In the genomic region with DNA sequence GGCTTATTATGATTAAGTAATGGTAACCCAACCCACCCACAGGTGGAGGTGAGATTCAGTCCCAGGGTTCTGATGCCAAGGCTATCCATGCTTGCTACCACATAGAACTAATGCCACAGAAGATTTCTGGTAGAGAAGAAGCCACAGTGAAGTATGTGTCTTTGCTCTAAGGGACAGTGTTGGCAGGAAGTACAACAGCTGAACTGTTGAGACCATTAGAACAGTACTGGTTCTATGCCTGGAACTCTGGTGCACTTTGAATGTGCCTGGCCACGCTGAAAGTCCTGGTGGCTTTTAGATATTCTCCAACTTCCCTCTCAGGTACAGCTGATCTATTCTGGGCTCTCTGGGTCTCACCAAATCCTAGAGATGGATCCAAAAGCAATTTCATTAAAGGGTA, we compare ENCODE assay signal across 28 cellular contexts. TPM values are rescaled to one million over a fixed set of nuclear protein-coding genes. Genes with fewer than 3 reads are reported as not detected.
DNase-seq lines count a peak whose midpoint lies in the region; ATAC-seq and TF ChIP-seq lines count a peak whose summit lies in the region.
"Had no signal": no experiment of that assay in that cellular context is flagged by ENCODE, and none has a peak within 500 bp of the region (broad histone marks: within the 10 kb centered on the region; RNA-seq: fewer than 3 reads in every experiment).

No MANE protein-coding gene starts in this region.

- WGBS in SK-N-SH (ENCODE audit: low lambda C conversion rate), result 86% methylated on average over 1 of the region's 1 CpG

- H3K36me3 ChIP-seq in SK-N-SH (replicated peaks in 1 of 2; ENCODE audit: control insufficient read depth in 1 of 2, insufficient read depth in 2 of 2, low read length in 1 of 2), result peaks cover 3 to 7% of the 10 kb centered on the region in 2 experiments

- no peak overlapping the region for H3K9ac ChIP-seq in SK-N-SH

- TF ChIP-seq RAD21 in SK-N-SH (IDR thresholded peaks at IDR 0.05; ENCODE audit: low read length), result no peak

- H3K9me3 ChIP-seq in SK-N-SH, result no peaks in the 10 kb centered on the region
- H3K9me3 ChIP-seq: Caco-2, heart right ventricle, left lung, tibial artery had no signal

- H3K9me2 ChIP-seq in SK-N-SH, result no peaks in the 10 kb centered on the region

- peaks cover 3% of the 10 kb centered on the region for H3F3A ChIP-seq in SK-N-SH (replicated peaks; ENCODE audit: insufficient read depth)

- H4K20me1 ChIP-seq in SK-N-SH (ENCODE audit: insufficient read depth), result peaks cover 7% of the 10 kb centered on the region

- CTCF ChIA-PET in SK-N-SH (lab: Yijun Ruan, JAX), result interaction anchor here (1.2 kb wide), 1 partner anchor 225 kb away, joined by 3 read pairs; no protein-coding TSS in a partner anchor

- TF ChIP-seq EP300 in SK-N-SH (IDR thresholded peaks at IDR 0.05; ENCODE audit: borderline replicate concordance in 1 of 2, low read depth in 1 of 2, low read length in 1 of 2), result no peak

- peak; percentile 59 for ATAC-seq in GM19395 (IDR thresholded peaks at IDR 0.05; ENCODE audit: unreplicated experiment)
- peak; percentile 36 for ATAC-seq in HG03354 (IDR thresholded peaks at IDR 0.05; ENCODE audit: poor library complexity, severe bottlenecking, unreplicated experiment)
- ATAC-seq in activated CD4-positive, CD25-positive, alpha-beta regulatory T cell treated with anti-CD3 and anti-CD28 coated beads, Interleukin-2, amount 50 U/mL, for 24 hours, result no peak
- ATAC-seq: activated CD8-positive, alpha-beta T cell treated with anti-CD3 and anti-CD28 coated beads for 36 hours; GM23338; HepG2; Panc1 had no signal

- no peak overlapping the region for H3K4me2 ChIP-seq in SK-N-SH
- H3K4me2 ChIP-seq: GM23338 had no signal

- H3K27ac ChIP-seq in dorsolateral prefrontal cortex, result peak overlapping the region in 47 of 59 donors; percentile 5 to 75 (median 57)
- H3K27ac ChIP-seq in SK-N-SH (ENCODE audit: low read depth in 2 of 2, low read length in 1 of 2), result no peak overlapping the region
- H3K27ac ChIP-seq: heart right ventricle, left lung, tibial artery had no signal

- H3K4me3 ChIP-seq in dorsolateral prefrontal cortex (peak overlapping the region in 1 of 59 donors; percentile 0), SK-N-SH (ENCODE audit: low read depth in 2 of 2, low read length in 1 of 2) (no peak overlapping the region)
- H3K4me3 ChIP-seq: GM23338, heart right ventricle, left lung, tibial artery had no signal

- H2AFZ ChIP-seq in SK-N-SH (ENCODE audit: low read depth), result no peak overlapping the region
- H2AFZ ChIP-seq: GM23338 had no signal

- intact Hi-C loops in dorsolateral prefrontal cortex (cut with DNase I), result no loop called here

- TF ChIP-seq CTCF in dorsolateral prefrontal cortex (IDR thresholded peaks at IDR 0.05 in 54 of 56, conservative IDR thresholded peaks at IDR 0.05 in 2 of 56; ENCODE audit: low read depth in 1 of 56, partially characterized antibody in 56 of 56), result no peak
- no peak for TF ChIP-seq CTCF in SK-N-SH (IDR thresholded peaks at IDR 0.05)

- DNase-seq in dorsolateral prefrontal cortex (no peak), NCI-H774 (lab: John Stamatoyannopoulos, UW) (no peak), SK-N-SH (no peak)
- no peak for DNase-seq in stimulated activated CD4-positive, alpha-beta T cell treated with anti-CD3 and anti-CD28 coated beads, Interleukin-12 subunit alpha, Interleukin-12 subunit beta, amount 100 ng/mL, for 4 hours
- DNase-seq: activated CD4-positive, CD25-positive, alpha-beta regulatory T cell; activated CD8-positive, alpha-beta T cell treated with anti-CD3 and anti-CD28 coated beads for 36 hours; activated naive CD4-positive, alpha-beta T cell treated with anti-CD3 and anti-CD28 coated beads, Interleukin-2, amount 10 ng/mL, durations not matched to agents 7 days and 5 days; activated T-cell treated with anti-CD3 and anti-CD28 coated beads, Interleukin-2, amount 50 U/mL, for 1 hour; AML-193; Caco-2; heart right ventricle; left lung; NCI-H1436 treated with DMSO at 0.1 percent for 48 hours; NCI-H748 treated with DMSO at 0.1 percent for 48 hours; occipital lobe; right cardiac atrium; stimulated activated naive CD4-positive, alpha-beta T cell; tibial artery had no signal

- no peaks in the 10 kb centered on the region for H3K4me1 ChIP-seq in SK-N-SH (ENCODE audit: control insufficient read depth in 1 of 2, insufficient read depth in 2 of 2, low read depth in 1 of 2, low read length in 1 of 2)
- H3K4me1 ChIP-seq: Caco-2 had no signal

- POLR2A ChIA-PET in SK-N-SH (lab: Yijun Ruan, JAX), result no interaction called here

- peaks cover 37% of the 10 kb centered on the region; the same call in 1 of the 2 replicates for H3K79me2 ChIP-seq in SK-N-SH (ENCODE audit: insufficient read depth)

- no peaks in the 10 kb centered on the region for H3K27me3 ChIP-seq in dorsolateral prefrontal cortex
- H3K27me3 ChIP-seq in SK-N-SH (ENCODE audit: insufficient read depth), result no peaks in the 10 kb centered on the region
- H3K27me3 ChIP-seq: heart right ventricle, left lung, tibial artery had no signal

TF ChIP-seq in SK-N-SH, 30 proteins besides CTCF, POLR2A, EP300 and RAD21:
- TF ChIP-seq RCOR1 (IDR thresholded peaks at IDR 0.05; ENCODE audit: low read length) (no peak), ELF1 (IDR thresholded peaks at IDR 0.05) (no peak), MAX (IDR thresholded peaks at IDR 0.05; ENCODE audit: low read depth) (no peak), FOSL2 (IDR thresholded peaks at IDR 0.05; ENCODE audit: borderline replicate concordance, low read depth) (no peak), GABPA (IDR thresholded peaks at IDR 0.05; ENCODE audit: low read depth) (no peak), FOXJ3 (CRISPR knock-in tag; IDR thresholded peaks at IDR 0.05) (no peak), GATA2 (CRISPR knock-in tag; IDR thresholded peaks at IDR 0.05) (no peak), REST (IDR thresholded peaks at IDR 0.05; ENCODE audit: low read depth, low read length) (no peak), NRF1 (IDR thresholded peaks at IDR 0.05; ENCODE audit: low read depth, low read length) (no peak)
- TF ChIP-seq, protein P1, sequence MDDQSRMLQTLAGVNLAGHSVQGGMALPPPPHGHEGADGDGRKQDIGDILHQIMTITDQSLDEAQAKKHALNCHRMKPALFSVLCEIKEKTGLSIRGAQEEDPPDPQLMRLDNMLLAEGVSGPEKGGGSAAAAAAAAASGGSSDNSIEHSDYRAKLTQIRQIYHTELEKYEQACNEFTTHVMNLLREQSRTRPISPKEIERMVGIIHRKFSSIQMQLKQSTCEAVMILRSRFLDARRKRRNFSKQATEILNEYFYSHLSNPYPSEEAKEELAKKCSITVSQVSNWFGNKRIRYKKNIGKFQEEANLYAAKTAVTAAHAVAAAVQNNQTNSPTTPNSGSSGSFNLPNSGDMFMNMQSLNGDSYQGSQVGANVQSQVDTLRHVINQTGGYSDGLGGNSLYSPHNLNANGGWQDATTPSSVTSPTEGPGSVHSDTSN (IDR thresholded peaks at IDR 0.05), result no peak

RNA-seq across cellular contexts. Expression of gene STX7, which starts 7.8 kb away (rescaled TPM):
- total RNA-seq in dorsolateral prefrontal cortex, result 100 to 1,000 TPM in 59 of 120 experiments, 10 to 100 TPM in 61; 62.8 to 127 (median 99.9) TPM
- polyA plus RNA-seq in SK-N-SH (2012; rRNA removed), result 12.8 and 16.0 TPM in 2 replicates
- polyA plus RNA-seq in SK-N-SH (2012; cell fraction: cytosol; rRNA removed), result 15.7 and 15.8 TPM in 2 replicates
- 5.7 and 9.9 TPM in 2 replicates for polyA plus RNA-seq in SK-N-SH (2012; cell fraction: nucleus; rRNA removed)

RNA-seq across cellular contexts. Expression of gene TAAR9, which starts 32.9 kb away (rescaled TPM):
- total RNA-seq in dorsolateral prefrontal cortex, result not detected
- polyA plus RNA-seq in SK-N-SH (2012; rRNA removed), result not detected in 2 replicates
- not detected in 2 replicates for polyA plus RNA-seq in SK-N-SH (2012; cell fraction: cytosol; rRNA removed)
- not detected in 2 replicates for polyA plus RNA-seq in SK-N-SH (2012; cell fraction: nucleus; rRNA removed)
- total RNA-seq: activated CD8-positive, alpha-beta T cell treated with anti-CD3 and anti-CD28 coated beads for 36 hours; astrocyte; Caco-2; GM23338; heart right ventricle; HepG2; left lung; M059J; mucosa of gallbladder; right cardiac atrium; SK-MEL-5 had no signal
- polyA plus RNA-seq: GM23338, heart right ventricle, right cardiac atrium had no signal

RNA-seq across cellular contexts. Expression of gene TAAR8, which starts 47.3 kb away (rescaled TPM):
- not detected for total RNA-seq in dorsolateral prefrontal cortex
- polyA plus RNA-seq in SK-N-SH (2012; rRNA removed), result not detected in 2 replicates
- polyA plus RNA-seq in SK-N-SH (2012; cell fraction: cytosol; rRNA removed), result not detected in 2 replicates
- not detected in 2 replicates for polyA plus RNA-seq in SK-N-SH (2012; cell fraction: nucleus; rRNA removed)
- total RNA-seq: activated CD8-positive, alpha-beta T cell treated with anti-CD3 and anti-CD28 coated beads for 36 hours; astrocyte; Caco-2; GM23338; heart right ventricle; HepG2; left lung; M059J; mucosa of gallbladder; occipital lobe; right cardiac atrium; SK-MEL-5 had no signal
- polyA plus RNA-seq: GM23338, heart right ventricle, right cardiac atrium had no signal

Comparison
In these comparisons a context has a peak if more than half of its experiments do, and no peak if none do; other contexts are left out.
1. ATAC-seq: peak in GM19395 (single experiment) and HG03354 (single experiment); none in activated CD4-positive, CD25-positive, alpha-beta regulatory T cell treated with anti-CD3 and anti-CD28 coated beads, Interleukin-2, amount 50 U/mL, for 24 hours (0 of 2).
2. H3K27ac ChIP-seq: peak in dorsolateral prefrontal cortex (47 of 59); none in SK-N-SH (0 of 2).